Comparison of ENCODE assay signal across 14 cellular contexts in the genomic region with DNA sequence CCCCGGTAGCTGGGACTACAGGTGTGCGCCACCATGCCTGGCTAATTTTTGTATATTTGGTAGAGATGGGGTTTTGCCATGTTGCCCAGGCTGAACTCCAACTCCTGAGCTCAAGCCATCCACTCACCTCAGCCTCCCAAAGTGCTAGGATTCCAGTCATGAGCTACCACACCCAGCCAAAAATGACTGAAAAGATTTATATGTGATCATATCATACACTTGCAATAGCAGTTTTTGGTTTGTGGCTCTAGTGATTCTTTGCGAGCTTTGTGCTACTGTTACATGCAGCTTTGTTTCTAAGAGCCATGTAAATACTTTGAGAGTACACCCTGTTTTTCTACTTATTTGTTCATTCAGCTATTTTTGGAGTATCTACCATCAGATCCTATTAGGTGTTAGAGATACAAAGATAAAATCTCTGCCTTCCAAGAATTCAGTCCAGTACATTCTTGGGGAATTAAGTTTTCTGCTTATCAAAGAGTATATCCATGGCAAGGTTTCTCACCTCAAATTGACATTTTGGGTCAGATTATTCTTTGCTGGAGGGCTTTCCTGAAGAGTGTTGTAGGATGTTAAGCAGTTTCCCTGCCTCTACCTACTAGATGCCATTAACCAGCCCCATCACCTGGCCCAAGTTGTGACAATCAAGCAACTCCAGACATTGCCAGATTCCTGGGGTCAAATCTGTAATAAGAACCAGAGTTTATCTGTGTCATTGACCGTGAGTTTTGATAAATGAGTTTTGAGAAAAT. TPM values are rescaled to one million over a fixed set of nuclear protein-coding genes. Genes with fewer than 3 reads are reported as not detected.
DNase-seq lines count a peak whose midpoint lies in the region; ATAC-seq and TF ChIP-seq lines count a peak whose summit lies in the region.
"Had no signal": no experiment of that assay in that cellular context is flagged by ENCODE, and none has a peak within 500 bp of the region (broad histone marks: within the 10 kb centered on the region; RNA-seq: fewer than 3 reads in every experiment).

No MANE protein-coding gene starts in this region.

- H3K36me3 Mint-ChIP-seq in naive B cell (peaks cover 5 to 17% of the 10 kb centered on the region in 2 donors), nephron progenitor cell (ENCODE audit: low read depth) (peaks cover 36% of the 10 kb centered on the region)

- no peak overlapping the region for H3K4me3 ChIP-seq in left ventricle myocardium inferior
- peak overlapping the region; percentile 47 for H3K4me3 ChIP-seq in coronary artery
- H3K4me3 ChIP-seq in uterus, result peak overlapping the region in 1 of 2 donors; percentile 16
- peak overlapping the region in 1 of 4 donors; percentile 22 for H3K4me3 ChIP-seq in esophagus squamous epithelium
- H3K4me3 ChIP-seq: A549, GM12878 had no signal

- H3K27ac ChIP-seq in left ventricle myocardium inferior (replicated peaks) (peak overlapping the region; percentile 54), coronary artery (peak overlapping the region; percentile 50 to 75), uterus (peak overlapping the region; percentile 82 to 92), esophagus squamous epithelium (peak overlapping the region in 1 of 4 donors; percentile 19)
- H3K27ac ChIP-seq: A549 had no signal

- no peaks in the 10 kb centered on the region for H3K9me3 ChIP-seq in left ventricle myocardium inferior (replicated peaks)
- no peaks in the 10 kb centered on the region for H3K9me3 ChIP-seq in uterus
- H3K9me3 ChIP-seq in esophagus squamous epithelium, result no peaks in the 10 kb centered on the region
- H3K9me3 ChIP-seq: A549 had no signal

- TF ChIP-seq CTCF in left ventricle myocardium inferior (IDR thresholded peaks at IDR 0.05; ENCODE audit: borderline replicate concordance) (no peak), coronary artery (IDR thresholded peaks at IDR 0.05) (no peak), uterus (IDR thresholded peaks at IDR 0.05) (no peak), nephron progenitor cell (IDR thresholded peaks at IDR 0.05) (no peak), esophagus squamous epithelium (IDR thresholded peaks at IDR 0.05) (no peak)

- no peak for TF ChIP-seq POLR2A in uterus (IDR thresholded peaks at IDR 0.05)
- TF ChIP-seq POLR2A in esophagus squamous epithelium (IDR thresholded peaks at IDR 0.05), result no peak

- intact Hi-C loops in left ventricle myocardium inferior (cut with micrococcal nuclease), result no loop called here
- intact Hi-C loops in Right ventricle myocardium superior (cut with DNase I), result no loop called here
- intact Hi-C loops in uterus (cut with DNase I; ENCODE audit: low total_unique reads), result no loop called here
- intact Hi-C loops in esophagus squamous epithelium (cut with DNase I), result no loop called here

- peaks cover 45% of the 10 kb centered on the region for H3K4me1 ChIP-seq in left ventricle myocardium inferior
- H3K4me1 ChIP-seq in uterus, result peaks cover 0 to 14% of the 10 kb centered on the region in 2 donors
- peaks cover 0 to under 1% (median 0%) of the 10 kb centered on the region in 3 donors for H3K4me1 ChIP-seq in esophagus squamous epithelium
- H3K4me1 ChIP-seq: A549 had no signal

- H3K27me3 Mint-ChIP-seq in naive B cell (no peaks in the 10 kb centered on the region), nephron progenitor cell (ENCODE audit: low read depth, poor library complexity) (no peaks in the 10 kb centered on the region)
- H3K27me3 Mint-ChIP-seq: activated CD4-positive, alpha-beta memory T cell treated with anti-CD3 and anti-CD28 coated beads, Interleukin-2, amount 10 ng/mL, durations not matched to agents 7 days and 5 days had no signal

- DNase-seq in left ventricle myocardium inferior (no peak), Right ventricle myocardium superior (no peak), coronary artery (ENCODE audit: low spot score) (no peak), naive B cell (no peak), uterus (no peak), nephron progenitor cell (no peak), esophagus squamous epithelium (lab: John Stamatoyannopoulos, UW) (no peak)
- DNase-seq: activated CD4-positive, alpha-beta memory T cell treated with anti-CD3 and anti-CD28 coated beads, Interleukin-2, amount 10 ng/mL, durations not matched to agents 7 days and 5 days; midbrain; NCI-H510A treated with DMSO at 0.1 percent for 48 hours; PC-3 had no signal

- ATAC-seq in Right ventricle myocardium superior (ENCODE audit: poor library complexity) (no peak), naive B cell (ENCODE audit: low read depth in 2 of 2) (no peak), HG03108 (IDR thresholded peaks at IDR 0.05; ENCODE audit: unreplicated experiment) (no peak)
- ATAC-seq: A549, GM12878, PC-3 had no signal

- peak overlapping the region in 3 of 8 donors; percentile 11 to 42 (median 23) for H3K4me3 Mint-ChIP-seq in naive B cell
- no peak overlapping the region for H3K4me3 Mint-ChIP-seq in nephron progenitor cell
- H3K4me3 Mint-ChIP-seq: activated CD4-positive, alpha-beta memory T cell treated with anti-CD3 and anti-CD28 coated beads, Interleukin-2, amount 10 ng/mL, durations not matched to agents 7 days and 5 days had no signal

- H3K36me3 ChIP-seq in left ventricle myocardium inferior, result peaks cover 25% of the 10 kb centered on the region
- H3K36me3 ChIP-seq in uterus, result no peaks in the 10 kb centered on the region
- peaks cover 0 to 37% (median 0%) of the 10 kb centered on the region in 3 donors for H3K36me3 ChIP-seq in esophagus squamous epithelium

- H3K9me3 Mint-ChIP-seq in naive B cell, result no peaks in the 10 kb centered on the region
- no peaks in the 10 kb centered on the region for H3K9me3 Mint-ChIP-seq in nephron progenitor cell
- H3K9me3 Mint-ChIP-seq: activated CD4-positive, alpha-beta memory T cell treated with anti-CD3 and anti-CD28 coated beads, Interleukin-2, amount 10 ng/mL, durations not matched to agents 7 days and 5 days had no signal

- H3K27me3 ChIP-seq in left ventricle myocardium inferior (ENCODE audit: low read depth) (no peaks in the 10 kb centered on the region), uterus (no peaks in the 10 kb centered on the region), esophagus squamous epithelium (no peaks in the 10 kb centered on the region)

- H3K27ac Mint-ChIP-seq in naive B cell (peak overlapping the region in 5 of 6 donors; percentile 42 to 78 (median 60)), nephron progenitor cell (no peak overlapping the region)
- H3K27ac Mint-ChIP-seq: activated CD4-positive, alpha-beta memory T cell treated with anti-CD3 and anti-CD28 coated beads, Interleukin-2, amount 10 ng/mL, durations not matched to agents 7 days and 5 days had no signal

- H3K4me1 Mint-ChIP-seq in naive B cell (peaks cover 15 to 44% (median 39%) of the 10 kb centered on the region in 3 donors), nephron progenitor cell (peaks cover under 1% of the 10 kb centered on the region)
- H3K4me1 Mint-ChIP-seq: activated CD4-positive, alpha-beta memory T cell treated with anti-CD3 and anti-CD28 coated beads, Interleukin-2, amount 10 ng/mL, durations not matched to agents 7 days and 5 days had no signal

- WGBS in esophagus squamous epithelium, 2 donors, result 91 to 92% methylated on average over 4 of the region's 4 CpGs

RNA-seq across cellular contexts. Expression of gene SNAP23, which starts 15.0 kb away (rescaled TPM):
- total RNA-seq in left ventricle myocardium inferior, result 34.1 TPM
- 21.2 TPM for total RNA-seq in Right ventricle myocardium superior
- polyA plus RNA-seq in naive B cell (ENCODE audit: low read depth in 6 of 6), result 100 to 1,000 TPM; 156 to 209 (median 175) TPM
- total RNA-seq in uterus, result 100 to 1,000 TPM in 1 of 4 donors, 10 to 100 TPM in 3; 79.1 to 155 (median 84.2) TPM
- total RNA-seq in esophagus squamous epithelium, result 10 to 100 TPM; 30.9 to 59.3 (median 40.1) TPM

RNA-seq across cellular contexts. Expression of gene ZNF106, which starts 19.5 kb away (rescaled TPM):
- 680 TPM for total RNA-seq in left ventricle myocardium inferior
- total RNA-seq in Right ventricle myocardium superior, result 479 TPM
- 10 to 100 TPM; 24.1 to 87.1 (median 52.0) TPM for polyA plus RNA-seq in naive B cell (ENCODE audit: low read depth in 6 of 6)
- total RNA-seq in uterus, result 10 to 100 TPM; 56.6 to 95.0 (median 72.0) TPM
- total RNA-seq in esophagus squamous epithelium, result 10 to 100 TPM; 16.0 to 65.0 (median 33.8) TPM

RNA-seq across cellular contexts. Expression of gene LRRC57, which starts 38.2 kb away (rescaled TPM):
- total RNA-seq in left ventricle myocardium inferior, result 15.0 TPM
- total RNA-seq in Right ventricle myocardium superior, result 11.9 TPM
- 1 to 10 TPM in 5 of 6 donors, under 1 TPM in 1; 0.06 to 8.1 (median 7.0) TPM for polyA plus RNA-seq in naive B cell (ENCODE audit: low read depth in 6 of 6)
- 10 to 100 TPM in 3 of 4 donors, 1 to 10 TPM in 1; 8.7 to 27.1 (median 21.9) TPM for total RNA-seq in uterus
- 10 to 100 TPM; 10.5 to 13.0 (median 11.7) TPM for total RNA-seq in esophagus squamous epithelium

RNA-seq across cellular contexts. Expression of gene HAUS2, which starts 38.2 kb away (rescaled TPM):
- total RNA-seq in left ventricle myocardium inferior (9.9 TPM), Right ventricle myocardium superior (9.1 TPM), uterus (10 to 100 TPM in 2 of 4 donors, 1 to 10 TPM in 2; 3.5 to 28.1 (median 14.6) TPM), esophagus squamous epithelium (10 to 100 TPM in 3 of 4 donors, 1 to 10 TPM in 1; 6.6 to 28.5 (median 16.7) TPM)
- polyA plus RNA-seq in naive B cell (ENCODE audit: low read depth in 6 of 6), result 10 to 100 TPM; 13.1 to 32.8 (median 22.3) TPM
